ENCODE assay signal across 8 cellular contexts in genomic region chr1:227357229-227358078, GRCh38. TPM values are rescaled to one million over a fixed set of nuclear protein-coding genes. Genes with fewer than 3 reads are reported as not detected.
DNase-seq lines count a peak whose midpoint lies in the region; ATAC-seq and TF ChIP-seq lines count a peak whose summit lies in the region.

No MANE protein-coding gene starts in this region.

- WGBS in trophoblast cell (ENCODE audit: extremely low coverage, insufficient coverage, insufficient read length): no CpG with 5 or more reads among the region's 9 CpGs

- no peak overlapping the region for H3K9ac ChIP-seq in trophoblast cell (ENCODE audit: low read length)

- peak overlapping the region; percentile 9 for H3K14ac ChIP-seq in trophoblast cell (ENCODE audit: low read length)

- DNase-seq in EH (ENCODE audit: low read depth) (peak; percentile 96), glomerular endothelial cell (ENCODE audit: extremely low read depth, low read depth, low spot score) (peak; percentile 92), trophoblast cell (peak; percentile 78 to 79), pons (ENCODE audit: low spot score) (no peak), cerebellar nuclear complex (lab: John Stamatoyannopoulos, UW) (no peak)
- no peak for DNase-seq in naive thymus-derived CD4-positive, alpha-beta T cell

- H3K4me3 Mint-ChIP-seq in naive thymus-derived CD4-positive, alpha-beta T cell: no peak overlapping the region

- H3K9me3 ChIP-seq in trophoblast cell (ENCODE audit: insufficient read depth, low read depth, low read length): peaks cover 1% of the 10 kb centered on the region
- H3K9me3 ChIP-seq in naive thymus-derived CD4-positive, alpha-beta T cell (ENCODE audit: control insufficient read depth in 2 of 3, low read length in 3 of 3): no peaks in the 10 kb centered on the region

- H2BK120ac ChIP-seq in trophoblast cell (ENCODE audit: insufficient read depth, low read length, poor library complexity): peak overlapping the region; percentile 10

- H4K8ac ChIP-seq in trophoblast cell (ENCODE audit: low read depth, low read length): peak overlapping the region; percentile 65

- H3K27ac Mint-ChIP-seq in naive thymus-derived CD4-positive, alpha-beta T cell: no peak overlapping the region

- peak overlapping the region; percentile 50 for H2AFZ ChIP-seq in trophoblast cell (ENCODE audit: insufficient read depth, low read length, poor library complexity)

- POLR2A ChIA-PET in naive thymus-derived CD4-positive, alpha-beta T cell (lab: Charles Lee): no interaction called here

- no peaks in the 10 kb centered on the region for H3K9me3 Mint-ChIP-seq in naive thymus-derived CD4-positive, alpha-beta T cell

- H3K27me3 ChIP-seq in trophoblast cell (ENCODE audit: insufficient read depth, low read length): no peaks in the 10 kb centered on the region
- peaks cover 0 to 3% of the 10 kb centered on the region in 2 donors for H3K27me3 ChIP-seq in naive thymus-derived CD4-positive, alpha-beta T cell (ENCODE audit: control insufficient read depth in 2 of 2, insufficient read depth in 2 of 2, low read length in 2 of 2)

- peak overlapping the region; percentile 9 for H3K18ac ChIP-seq in trophoblast cell (ENCODE audit: low read length)

- peak overlapping the region; percentile 25 for H4K91ac ChIP-seq in trophoblast cell (ENCODE audit: low read depth, low read length)

- CTCF ChIA-PET in naive thymus-derived CD4-positive, alpha-beta T cell (lab: Charles Lee): no interaction called here

- no peaks in the 10 kb centered on the region for H3K79me2 ChIP-seq in trophoblast cell (ENCODE audit: control insufficient read depth, insufficient read depth, low read length, poor library complexity)

- H3K36me3 ChIP-seq in trophoblast cell (ENCODE audit: control insufficient read depth in 1 of 2, insufficient read depth in 2 of 2, low read length in 2 of 2): no peaks in the 10 kb centered on the region
- H3K36me3 ChIP-seq in naive thymus-derived CD4-positive, alpha-beta T cell (ENCODE audit: control insufficient read depth in 2 of 3, insufficient read depth in 3 of 3, low read length in 3 of 3): no peaks in the 10 kb centered on the region

- H3K23ac ChIP-seq in trophoblast cell (ENCODE audit: low read length): no peak overlapping the region

- H3K4me1 ChIP-seq in trophoblast cell (ENCODE audit: control insufficient read depth in 1 of 2, insufficient read depth in 2 of 2, low read length in 2 of 2): peaks cover 8 to 11% of the 10 kb centered on the region in 2 experiments
- H3K4me1 ChIP-seq in naive thymus-derived CD4-positive, alpha-beta T cell (ENCODE audit: control insufficient read depth in 2 of 2, insufficient read depth in 2 of 2, low read length in 2 of 2): no peaks in the 10 kb centered on the region

- H3K4ac ChIP-seq in trophoblast cell (ENCODE audit: low read depth, low read length): no peak overlapping the region

- H3K27me3 Mint-ChIP-seq in naive thymus-derived CD4-positive, alpha-beta T cell: peaks cover 0 to 22% (median 4%) of the 10 kb centered on the region in 5 donors

- H2BK5ac ChIP-seq in trophoblast cell (ENCODE audit: low read depth, low read length, poor library complexity): peak overlapping the region; percentile 34

- peak; percentile 98 for ATAC-seq in SK-N-SH treated with all-trans-retinoic acid at 6 μM for 48 hours
- ATAC-seq in naive thymus-derived CD4-positive, alpha-beta T cell: no peak
- ATAC-seq in GM18873 (IDR thresholded peaks at IDR 0.05; ENCODE audit: low FRiP score, unreplicated experiment): no peak

- intact Hi-C loops in naive thymus-derived CD4-positive, alpha-beta T cell (cut with micrococcal nuclease): no loop called here

- H3K4me2 ChIP-seq in trophoblast cell (ENCODE audit: low read length): peak overlapping the region; percentile 29

- no peaks in the 10 kb centered on the region for H3K36me3 Mint-ChIP-seq in naive thymus-derived CD4-positive, alpha-beta T cell

- H2AK5ac ChIP-seq in trophoblast cell (ENCODE audit: low read length): peak overlapping the region; percentile 89

- H4K12ac ChIP-seq in trophoblast cell (ENCODE audit: low read depth, low read length): peak overlapping the region; percentile 6

- no peak overlapping the region for H3K4me3 ChIP-seq in trophoblast cell (ENCODE audit: low read depth, low read length)
- no peak overlapping the region for H3K4me3 ChIP-seq in naive thymus-derived CD4-positive, alpha-beta T cell (ENCODE audit: low read length)

- peak overlapping the region; percentile 51 for H3K27ac ChIP-seq in trophoblast cell (ENCODE audit: low read depth, low read length)
- no peak overlapping the region for H3K27ac ChIP-seq in naive thymus-derived CD4-positive, alpha-beta T cell (ENCODE audit: low read depth, low read length)

- H3K4me1 Mint-ChIP-seq in naive thymus-derived CD4-positive, alpha-beta T cell: no peaks in the 10 kb centered on the region

- H3K79me1 ChIP-seq in trophoblast cell (ENCODE audit: low read length): peaks cover 6% of the 10 kb centered on the region

- peak overlapping the region; percentile 91 for H2BK12ac ChIP-seq in trophoblast cell (ENCODE audit: low read length)

TF ChIP-seq in SK-N-SH treated with all-trans-retinoic acid at 6 μM for 48 hours, 23 proteins besides CTCF, POLR2A, EP300 and RAD21:
- no peak for TF ChIP-seq ARNTL (CRISPR knock-in tag; IDR thresholded peaks at IDR 0.05; ENCODE audit: borderline replicate concordance, low read depth)
- 0 out of 2 replicates have a peak, but pooled peaks have one; percentile 18 for TF ChIP-seq RARB (CRISPR knock-in tag; IDR thresholded peaks at IDR 0.05)
- TF ChIP-seq PPARA (CRISPR knock-in tag; IDR thresholded peaks at IDR 0.05; ENCODE audit: borderline replicate concordance): no peak
- no peak for TF ChIP-seq ESRRG (CRISPR knock-in tag; IDR thresholded peaks at IDR 0.05)

RNA-seq across cellular contexts. Expression of gene CDC42BPA, which starts 39.2 kb away (rescaled TPM):
- 83.6 and 129 TPM in 2 replicates for total RNA-seq in glomerular endothelial cell
- 7.8 and 8.2 TPM in 2 replicates for polyA plus RNA-seq in trophoblast cell (2013)
- 1 to 10 TPM in 4 of 5 experiments, under 1 TPM in 1; 0.78 to 2.0 (median 1.4) TPM for total RNA-seq in naive thymus-derived CD4-positive, alpha-beta T cell
- polyA plus RNA-seq in naive thymus-derived CD4-positive, alpha-beta T cell: under 1 TPM in 1 of 2 donors, not detected in 1; 0.05 TPM

Comparison
In these comparisons a context has a peak if more than half of its experiments do, and no peak if none do; other contexts are left out.
1. DNase-seq: peak in EH (single experiment), glomerular endothelial cell (single experiment) and trophoblast cell (2 of 2); none in pons (single experiment), naive thymus-derived CD4-positive, alpha-beta T cell (0 of 9) and cerebellar nuclear complex (0 of 2).
2. RNA of gene CDC42BPA, which starts 39.2 kb away (total RNA-seq): 83.6 to 129 TPM in glomerular endothelial cell; 0.78 to 2.0 TPM in naive thymus-derived CD4-positive, alpha-beta T cell; every median in the first group is over 10 times any median in the second.